Comparison of ENCODE assay signal across 15 cellular contexts in the genomic region with DNA sequence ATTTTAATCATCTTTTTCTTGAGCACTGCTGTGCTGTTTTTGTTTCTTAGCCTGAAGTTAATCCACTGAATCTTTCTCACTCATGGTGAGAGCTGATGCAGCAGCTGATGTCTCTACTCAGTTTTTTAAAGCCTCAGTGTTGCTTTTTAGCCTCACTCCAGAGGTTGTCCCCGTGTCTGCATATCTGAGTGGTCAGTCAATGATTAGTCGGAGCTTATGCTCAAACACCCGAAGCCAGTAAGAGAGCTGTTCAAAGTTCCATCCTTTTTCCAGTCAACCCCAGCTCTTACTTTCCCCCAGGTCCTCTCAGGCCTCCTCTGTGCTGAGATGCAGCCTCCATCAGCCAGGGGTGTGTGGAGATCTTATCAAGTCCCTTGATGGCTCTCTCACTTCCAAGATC.
DNase-seq lines count a peak whose midpoint lies in the region; TF ChIP-seq lines count a peak whose summit lies in the region.
"Had no signal": no experiment of that assay in that cellular context is flagged by ENCODE, and none has a peak within 500 bp of the region (broad histone marks: within the 10 kb centered on the region; RNA-seq: fewer than 3 reads in every experiment).

No MANE protein-coding gene starts in this region.

- H3K36me3 Mint-ChIP-seq in HFFc6 (ENCODE audit: low read depth) = peaks cover 12% of the 10 kb centered on the region; the same call in 1 of the 2 replicates
- H3K36me3 Mint-ChIP-seq in activated CD4-positive, alpha-beta T cell treated with anti-CD3 and anti-CD28 coated beads, Interleukin-2, amount 10 ng/mL, durations not matched to agents 24 days and 14 days (ENCODE audit: low read depth) = no peaks in the 10 kb centered on the region

- no peak overlapping the region for H2BK120ac ChIP-seq in trophoblast cell (ENCODE audit: insufficient read depth, low read length, poor library complexity)

- no peak overlapping the region for H4K8ac ChIP-seq in trophoblast cell (ENCODE audit: low read depth, low read length)

- peaks cover 42% of the 10 kb centered on the region for H4K20me1 ChIP-seq in smooth muscle cell (ENCODE audit: low read depth)
- H4K20me1 ChIP-seq: BLaER1 treated with 17β-estradiol and CSF1 and Interleukin-3, amounts not matched to agents 10 nM and 100 nM had no signal

- no peak overlapping the region for H3K23ac ChIP-seq in trophoblast cell (ENCODE audit: low read length)

- H3K4me3 Mint-ChIP-seq in HFFc6 = no peak overlapping the region
- H3K4me3 Mint-ChIP-seq in activated CD4-positive, alpha-beta T cell treated with anti-CD3 and anti-CD28 coated beads, Interleukin-2, amount 10 ng/mL, durations not matched to agents 24 days and 14 days = no peak overlapping the region

- H2BK5ac ChIP-seq in trophoblast cell (ENCODE audit: low read depth, low read length, poor library complexity) = no peak overlapping the region

- no peaks in the 10 kb centered on the region for H3K9me3 Mint-ChIP-seq in HFFc6
- H3K9me3 Mint-ChIP-seq in activated CD4-positive, alpha-beta T cell treated with anti-CD3 and anti-CD28 coated beads, Interleukin-2, amount 10 ng/mL, durations not matched to agents 24 days and 14 days = no peaks in the 10 kb centered on the region

- H4K12ac ChIP-seq in trophoblast cell (ENCODE audit: low read depth, low read length) = no peak overlapping the region

- H3K4ac ChIP-seq in trophoblast cell (ENCODE audit: low read depth, low read length) = no peak overlapping the region

- H3K4me2 ChIP-seq in smooth muscle cell (peak overlapping the region; percentile 34), trophoblast cell (ENCODE audit: low read length) (no peak overlapping the region)
- H3K4me2 ChIP-seq: BLaER1 treated with 17β-estradiol and CSF1 and Interleukin-3, amounts not matched to agents 10 nM and 100 nM; PC-9 had no signal

- no peak overlapping the region for H2AK5ac ChIP-seq in trophoblast cell (ENCODE audit: low read length)

- H3K14ac ChIP-seq in trophoblast cell (ENCODE audit: low read length) = no peak overlapping the region

- no peak overlapping the region for H3K18ac ChIP-seq in trophoblast cell (ENCODE audit: low read length)

- intact Hi-C loops in activated CD4-positive, alpha-beta T cell treated with anti-CD3 and anti-CD28 coated beads, Interleukin-2, amount 10 ng/mL, durations not matched to agents 24 days and 14 days (cut with micrococcal nuclease) = no loop called here

- peaks cover 26% of the 10 kb centered on the region for H3K4me1 Mint-ChIP-seq in HFFc6 (ENCODE audit: low read depth)
- peaks cover 2% of the 10 kb centered on the region for H3K4me1 Mint-ChIP-seq in activated CD4-positive, alpha-beta T cell treated with anti-CD3 and anti-CD28 coated beads, Interleukin-2, amount 10 ng/mL, durations not matched to agents 24 days and 14 days

- H3K4me3 ChIP-seq in adipocyte (ENCODE audit: low read length) (no peak overlapping the region), smooth muscle cell (no peak overlapping the region), trophoblast cell (ENCODE audit: low read depth, low read length) (no peak overlapping the region)
- H3K4me3 ChIP-seq: BLaER1 treated with 17β-estradiol and CSF1 and Interleukin-3, amounts not matched to agents 10 nM and 100 nM; GM12878; PC-9 had no signal

- H3K27me3 ChIP-seq in adipocyte (replicated peaks; ENCODE audit: control insufficient read depth, insufficient read depth, low read length) (no peaks in the 10 kb centered on the region), smooth muscle cell (ENCODE audit: low read depth) (no peaks in the 10 kb centered on the region), trophoblast cell (ENCODE audit: insufficient read depth, low read length) (no peaks in the 10 kb centered on the region)
- H3K27me3 ChIP-seq: BLaER1 treated with 17β-estradiol and CSF1 and Interleukin-3, amounts not matched to agents 10 nM and 100 nM had no signal

- H2AFZ ChIP-seq in smooth muscle cell (ENCODE audit: low read depth) (no peak overlapping the region), trophoblast cell (ENCODE audit: insufficient read depth, low read length, poor library complexity) (no peak overlapping the region)
- H2AFZ ChIP-seq: PC-9 had no signal

- H3K79me1 ChIP-seq in trophoblast cell (ENCODE audit: low read length) = no peaks in the 10 kb centered on the region

- H2BK12ac ChIP-seq in trophoblast cell (ENCODE audit: low read length) = no peak overlapping the region

- no peak overlapping the region for H3K9ac ChIP-seq in adipocyte (ENCODE audit: low read length)
- no peak overlapping the region for H3K9ac ChIP-seq in smooth muscle cell (ENCODE audit: low read depth)
- H3K9ac ChIP-seq in trophoblast cell (ENCODE audit: low read length) = no peak overlapping the region
- H3K9ac ChIP-seq: BLaER1 treated with 17β-estradiol and CSF1 and Interleukin-3, amounts not matched to agents 10 nM and 100 nM had no signal

- TF ChIP-seq CTCF in HFFc6 (IDR thresholded peaks at IDR 0.05) = no peak
- no peak for TF ChIP-seq CTCF in smooth muscle cell (IDR thresholded peaks at IDR 0.05; ENCODE audit: borderline replicate concordance, insufficient read depth, poor library complexity, severe bottlenecking)

- WGBS in smooth muscle cell (ENCODE audit: low lambda C conversion rate) = 7% methylated on average over 3 of the region's 3 CpGs
- no CpG with 5 or more reads among the region's 3 CpGs for WGBS in trophoblast cell (ENCODE audit: extremely low coverage, insufficient coverage, insufficient read length)

- H3K36me3 ChIP-seq in adipocyte (ENCODE audit: control insufficient read depth, insufficient read depth, low read length, severe bottlenecking) = no peaks in the 10 kb centered on the region
- no peaks in the 10 kb centered on the region for H3K36me3 ChIP-seq in smooth muscle cell (ENCODE audit: low read depth)
- no peaks in the 10 kb centered on the region for H3K36me3 ChIP-seq in trophoblast cell (ENCODE audit: control insufficient read depth in 1 of 2, insufficient read depth in 2 of 2, low read length in 2 of 2)

- H3F3A ChIP-seq in smooth muscle cell (ENCODE audit: low read depth) = no peaks in the 10 kb centered on the region

- H3K27ac Mint-ChIP-seq in HFFc6 = peak overlapping the region; percentile 8; the same call in 1 of the 2 replicates
- H3K27ac Mint-ChIP-seq in activated CD4-positive, alpha-beta T cell treated with anti-CD3 and anti-CD28 coated beads, Interleukin-2, amount 10 ng/mL, durations not matched to agents 24 days and 14 days = no peak overlapping the region

- DNase-seq in HFFc6 (no peak), adipocyte (ENCODE audit: low read depth) (peak; percentile 0), kidney tubule cell (ENCODE audit: low spot score) (peak; percentile 59), smooth muscle cell (lab: John Stamatoyannopoulos, UW; ENCODE audit: unreplicated experiment) (no peak), trophoblast cell (no peak), GF-D8 (lab: John Stamatoyannopoulos, UW) (no peak)
- DNase-seq in activated CD4-positive, alpha-beta T cell treated with anti-CD3 and anti-CD28 coated beads, Interleukin-2, amount 10 ng/mL, durations not matched to agents 24 days and 14 days = no peak
- DNase-seq in stimulated activated CD4-positive, alpha-beta T cell treated with anti-CD3 and anti-CD28 coated beads, Interleukin-2, amount 100 ng/mL, for 24 hours = no peak
- DNase-seq: KG1, NCI-H1092 treated with DMSO at 0.1 percent for 48 hours, NCI-H1694, NCI-H2107, PC-9 had no signal

- no peak overlapping the region for H4K91ac ChIP-seq in trophoblast cell (ENCODE audit: low read depth, low read length)

- H3K9me3 ChIP-seq in adipocyte (ENCODE audit: control insufficient read depth, low read length) (no peaks in the 10 kb centered on the region), smooth muscle cell (replicated peaks; ENCODE audit: low read depth) (no peaks in the 10 kb centered on the region), trophoblast cell (ENCODE audit: insufficient read depth, low read depth, low read length) (no peaks in the 10 kb centered on the region)
- H3K9me3 ChIP-seq: BLaER1 treated with 17β-estradiol and CSF1 and Interleukin-3, amounts not matched to agents 10 nM and 100 nM had no signal

- H3K27ac ChIP-seq in smooth muscle cell (ENCODE audit: low read depth) (peak overlapping the region; percentile 17), trophoblast cell (ENCODE audit: low read depth, low read length) (no peak overlapping the region)
- H3K27ac ChIP-seq: BLaER1 treated with 17β-estradiol and CSF1 and Interleukin-3, amounts not matched to agents 10 nM and 100 nM; PC-9 had no signal

- H3K4me1 ChIP-seq in adipocyte (ENCODE audit: control insufficient read depth, insufficient read depth, low read length) (no peaks in the 10 kb centered on the region), smooth muscle cell (ENCODE audit: low read depth) (no peaks in the 10 kb centered on the region), trophoblast cell (ENCODE audit: control insufficient read depth in 1 of 2, insufficient read depth in 2 of 2, low read length in 2 of 2) (no peaks in the 10 kb centered on the region)

- no peaks in the 10 kb centered on the region; the same call in none of the 2 replicates for H3K27me3 Mint-ChIP-seq in HFFc6 (ENCODE audit: insufficient read depth)
- H3K27me3 Mint-ChIP-seq in activated CD4-positive, alpha-beta T cell treated with anti-CD3 and anti-CD28 coated beads, Interleukin-2, amount 10 ng/mL, durations not matched to agents 24 days and 14 days = peaks cover 12% of the 10 kb centered on the region

- H3K79me2 ChIP-seq in smooth muscle cell (ENCODE audit: low read depth) (no peaks in the 10 kb centered on the region), trophoblast cell (ENCODE audit: control insufficient read depth, insufficient read depth, low read length, poor library complexity) (no peaks in the 10 kb centered on the region)

Comparison
In these comparisons a context has a peak if more than half of its experiments do, and no peak if none do; other contexts are left out.
1. DNase-seq: peak in adipocyte (single experiment) and kidney tubule cell (single experiment); none in HFFc6 (single experiment), smooth muscle cell (single experiment), activated CD4-positive, alpha-beta T cell treated with anti-CD3 and anti-CD28 coated beads, Interleukin-2, amount 10 ng/mL, durations not matched to agents 24 days and 14 days (single experiment), stimulated activated CD4-positive, alpha-beta T cell treated with anti-CD3 and anti-CD28 coated beads, Interleukin-2, amount 100 ng/mL, for 24 hours (0 of 2), trophoblast cell (0 of 2) and GF-D8 (single experiment).